9 cellular contexts compared by ENCODE assay signal in the genomic region with DNA sequence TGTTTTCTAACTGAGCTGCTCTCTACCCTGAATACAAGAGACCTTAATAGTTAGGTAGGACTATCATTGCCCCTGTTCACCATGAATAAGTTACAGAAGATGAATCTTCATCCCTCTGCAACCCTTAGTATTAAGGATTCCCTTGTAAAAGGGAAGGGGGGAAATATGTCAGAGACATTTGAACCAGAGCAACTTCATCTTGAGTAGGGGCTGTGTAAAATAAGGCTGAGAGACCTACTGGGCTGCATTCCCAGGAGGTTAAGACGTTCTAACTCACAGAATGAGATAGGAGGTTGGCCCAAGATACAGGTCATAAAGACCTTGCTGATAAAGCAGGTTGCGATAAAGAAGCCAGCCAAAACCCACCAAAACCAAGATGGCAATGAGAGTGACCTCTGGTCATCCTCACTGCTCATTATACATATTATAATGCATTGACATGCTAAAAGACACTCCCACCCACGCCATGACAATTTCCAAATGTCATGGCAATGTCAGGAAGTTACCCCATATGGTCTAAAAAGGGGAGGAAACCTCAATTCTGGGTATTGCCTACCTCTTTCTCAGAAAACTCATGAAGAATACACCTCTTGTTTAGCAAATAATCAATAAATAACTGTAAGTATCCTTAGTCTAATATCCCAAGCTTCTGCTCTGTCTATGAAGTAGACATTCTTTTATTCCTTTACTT. TPM values are rescaled to one million over a fixed set of nuclear protein-coding genes. Genes with fewer than 3 reads are reported as not detected.
"Had no signal": no experiment of that assay in that cellular context is flagged by ENCODE, and none has a peak within 500 bp of the region (broad histone marks: within the 10 kb centered on the region; RNA-seq: fewer than 3 reads in every experiment).

No MANE protein-coding gene starts in this region.

- H3K27ac Mint-ChIP-seq: GM23338, H9, IgD-negative memory B cell had no signal

- H3K4me2 ChIP-seq: GM23338 had no signal

- ATAC-seq: GM23338, HepG2 had no signal

- H3K27ac ChIP-seq: HL-60 had no signal

- H3K27me3 Mint-ChIP-seq: IgD-negative memory B cell had no signal

- H3K4me1 Mint-ChIP-seq: GM23338, H9, IgD-negative memory B cell had no signal

- FAIRE-seq: H1, H54, HepG2 had no signal

- DNase-seq: H9, HCEC 1CT had no signal

- H2AFZ ChIP-seq: GM23338 had no signal

- H3K4me3 ChIP-seq: GM23338 had no signal

- H3K4me3 Mint-ChIP-seq: GM23338, H9, IgD-negative memory B cell had no signal

RNA-seq across cellular contexts. Expression of a gene that starts 19.5 kb away (rescaled TPM):
- total RNA-seq: GM23338, H1, H9, HepG2, HT1080 had no signal
- polyA plus RNA-seq: GM23338, H1, HepG2, IgD-negative memory B cell had no signal
